In genomic region chr1:70231474-70231873, GRCh38 we compare ENCODE assay signal across 1 cellular context.
TF ChIP-seq lines count a peak whose summit lies in the region.

No MANE protein-coding gene starts in this region.

TF ChIP-seq in HepG2, 621 proteins besides CTCF, POLR2A, EP300 and RAD21:
- peak; percentile 97 to 98 for TF ChIP-seq MAFK (conservative IDR thresholded peaks at IDR 0.05 in 1 of 2, IDR thresholded peaks at IDR 0.05 in 1 of 2; ENCODE audit: low read length in 2 of 2)
- TF ChIP-seq ELF4 (CRISPR knock-in tag; IDR thresholded peaks at IDR 0.05; ENCODE audit: borderline replicate concordance) = no peak
- TF ChIP-seq MAFF (IDR thresholded peaks at IDR 0.05; ENCODE audit: low read depth, low read length) = peak; percentile 97
